ENCODE assay signal across 8 cellular contexts in genomic region chr14:101762530-101763101, GRCh38. TPM values are rescaled to one million over a fixed set of nuclear protein-coding genes. Genes with fewer than 3 reads are reported as not detected.
DNase-seq lines count a peak whose midpoint lies in the region; ATAC-seq and TF ChIP-seq lines count a peak whose summit lies in the region.

No MANE protein-coding gene starts in this region.

- peaks cover 9% of the 10 kb centered on the region for H3K4me1 Mint-ChIP-seq in nephron

- 33 to 61% methylated on average over 2 to 4 of the region's 4 CpGs for WGBS in ectodermal cell, 2 experiments

- ATAC-seq in HG03175 (IDR thresholded peaks at IDR 0.05; ENCODE audit: unreplicated experiment) (no peak), GM19395 (IDR thresholded peaks at IDR 0.05; ENCODE audit: unreplicated experiment) (no peak)

- H3K36me3 ChIP-seq in BE2C (no peaks in the 10 kb centered on the region), MG63 (no peaks in the 10 kb centered on the region), ectodermal cell (ENCODE audit: control insufficient read depth, insufficient read depth, low read length) (no peaks in the 10 kb centered on the region)

- H3K9me3 ChIP-seq in BE2C: no peaks in the 10 kb centered on the region
- H3K9me3 ChIP-seq in MG63: no peaks in the 10 kb centered on the region
- no peaks in the 10 kb centered on the region for H3K9me3 ChIP-seq in ectodermal cell (ENCODE audit: control insufficient read depth, low read length)

- DNase-seq in BE2C (no peak), MG63 (no peak), CD1c-positive myeloid dendritic cell (ENCODE audit: extremely low spot score) (no peak)
- no peak for DNase-seq in activated CD4-positive, alpha-beta T cell treated with anti-CD3 and anti-CD28 coated beads for 4 hours

- peak overlapping the region in 2 of 3 experiments; percentile 90 for H3K27ac Mint-ChIP-seq in nephron

- TF ChIP-seq CTCF in BE2C (IDR thresholded peaks at IDR 0.05; ENCODE audit: low read depth, low read length) (no peak), nephron (IDR thresholded peaks at IDR 0.05; ENCODE audit: unreplicated experiment in 3 of 3) (no peak)

- H3K27ac ChIP-seq in ectodermal cell (ENCODE audit: insufficient read depth, low read depth, low read length, poor library complexity, severe bottlenecking): no peak overlapping the region

- H3K4me1 ChIP-seq in BE2C (peaks cover 10% of the 10 kb centered on the region), ectodermal cell (ENCODE audit: control insufficient read depth, insufficient read depth, low read length) (peaks cover 3% of the 10 kb centered on the region)

- H3K4me3 Mint-ChIP-seq in nephron: peak overlapping the region; percentile 96 to 98 (median 98)

- peaks cover 24% of the 10 kb centered on the region for H3K27me3 Mint-ChIP-seq in nephron (ENCODE audit: low read depth)

- peaks cover 11% of the 10 kb centered on the region for H3K27me3 ChIP-seq in BE2C
- H3K27me3 ChIP-seq in MG63: no peaks in the 10 kb centered on the region; the same call in 1 of the 2 replicates
- H3K27me3 ChIP-seq in ectodermal cell (ENCODE audit: control insufficient read depth, insufficient read depth, low read length, poor library complexity, severe bottlenecking): peaks cover 24% of the 10 kb centered on the region

- H3K9me3 Mint-ChIP-seq in nephron: no peaks in the 10 kb centered on the region

- peak overlapping the region; percentile 73 for H3K4me3 ChIP-seq in BE2C (ENCODE audit: low read depth, low read length)
- peak overlapping the region; percentile 38 for H3K4me3 ChIP-seq in MG63
- peak overlapping the region; percentile 75 for H3K4me3 ChIP-seq in ectodermal cell (ENCODE audit: insufficient read depth, low read depth, low read length)

- peaks cover 23% of the 10 kb centered on the region for H3K36me3 Mint-ChIP-seq in nephron (ENCODE audit: low read depth)

RNA-seq across cellular contexts. Expression of gene PPP2R5C, which starts 1.1 kb away (rescaled TPM):
- polyA plus RNA-seq in BE2C (2012; ENCODE audit: insufficient read depth, insufficient read length, low read depth): 55.0 TPM
- total RNA-seq in MG63 (2014; rRNA removed; shearing (Covaris generic); ENCODE audit: low replicate concordance): 53.3 and 72.1 TPM in 2 replicates
- polyA plus RNA-seq in ectodermal cell (2013, experiment 1 of 4): 141 TPM
- polyA plus RNA-seq in ectodermal cell (2013, experiment 2 of 4): 135 TPM
- 130 TPM for polyA plus RNA-seq in ectodermal cell (2013, experiment 3 of 4)
- polyA plus RNA-seq in ectodermal cell (2013, experiment 4 of 4): 146 TPM
